In the genomic region with DNA sequence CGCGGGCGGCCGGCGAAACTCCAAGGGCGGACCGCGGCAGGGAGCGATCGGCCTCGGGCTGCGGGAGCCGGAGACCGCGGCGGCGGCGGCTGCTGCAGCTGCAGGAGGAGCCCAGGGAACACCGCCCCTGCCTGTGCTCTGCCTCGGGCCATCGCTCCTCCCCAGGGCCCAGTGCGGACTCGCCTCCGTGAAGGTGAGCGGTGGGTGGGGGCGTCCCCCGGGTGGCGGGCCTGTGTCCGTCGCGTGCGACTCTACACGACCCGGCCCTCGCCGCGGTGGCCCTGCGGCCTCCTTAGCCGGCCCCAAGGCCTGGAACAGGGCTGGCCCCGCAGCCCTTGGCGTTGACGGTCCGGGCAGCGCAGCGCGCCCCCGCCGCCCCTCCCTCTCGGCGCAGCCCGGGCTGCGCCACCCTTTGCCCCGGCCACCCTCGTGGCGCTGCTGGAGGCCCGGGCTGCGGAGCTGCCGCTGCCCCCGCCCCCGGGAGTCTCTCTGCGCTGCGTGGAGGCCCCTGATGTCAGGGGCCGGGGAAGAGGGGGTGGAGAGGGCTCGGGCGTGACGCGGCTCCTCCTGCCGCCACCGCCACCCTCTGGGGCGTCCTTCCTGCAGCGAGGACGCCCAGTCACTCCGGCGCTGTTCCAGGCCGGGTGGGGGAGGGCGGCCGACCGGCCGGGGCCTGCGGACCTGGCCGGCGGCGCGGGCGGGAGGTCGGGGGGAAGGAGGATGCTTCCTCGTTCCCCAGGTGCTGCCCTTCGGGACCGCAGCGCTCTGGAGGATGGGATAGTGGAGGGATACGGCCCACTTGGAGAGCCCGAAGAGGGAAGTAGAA, we compare ENCODE assay signal across 1 cellular context.
TF ChIP-seq lines count a peak whose summit lies in the region.

No MANE protein-coding gene starts in this region.

TF ChIP-seq in SK-N-SH treated with all-trans-retinoic acid at 6 μM for 48 hours, 23 proteins besides CTCF, POLR2A, EP300 and RAD21 (continued from another document):
- TF ChIP-seq, protein P1, sequence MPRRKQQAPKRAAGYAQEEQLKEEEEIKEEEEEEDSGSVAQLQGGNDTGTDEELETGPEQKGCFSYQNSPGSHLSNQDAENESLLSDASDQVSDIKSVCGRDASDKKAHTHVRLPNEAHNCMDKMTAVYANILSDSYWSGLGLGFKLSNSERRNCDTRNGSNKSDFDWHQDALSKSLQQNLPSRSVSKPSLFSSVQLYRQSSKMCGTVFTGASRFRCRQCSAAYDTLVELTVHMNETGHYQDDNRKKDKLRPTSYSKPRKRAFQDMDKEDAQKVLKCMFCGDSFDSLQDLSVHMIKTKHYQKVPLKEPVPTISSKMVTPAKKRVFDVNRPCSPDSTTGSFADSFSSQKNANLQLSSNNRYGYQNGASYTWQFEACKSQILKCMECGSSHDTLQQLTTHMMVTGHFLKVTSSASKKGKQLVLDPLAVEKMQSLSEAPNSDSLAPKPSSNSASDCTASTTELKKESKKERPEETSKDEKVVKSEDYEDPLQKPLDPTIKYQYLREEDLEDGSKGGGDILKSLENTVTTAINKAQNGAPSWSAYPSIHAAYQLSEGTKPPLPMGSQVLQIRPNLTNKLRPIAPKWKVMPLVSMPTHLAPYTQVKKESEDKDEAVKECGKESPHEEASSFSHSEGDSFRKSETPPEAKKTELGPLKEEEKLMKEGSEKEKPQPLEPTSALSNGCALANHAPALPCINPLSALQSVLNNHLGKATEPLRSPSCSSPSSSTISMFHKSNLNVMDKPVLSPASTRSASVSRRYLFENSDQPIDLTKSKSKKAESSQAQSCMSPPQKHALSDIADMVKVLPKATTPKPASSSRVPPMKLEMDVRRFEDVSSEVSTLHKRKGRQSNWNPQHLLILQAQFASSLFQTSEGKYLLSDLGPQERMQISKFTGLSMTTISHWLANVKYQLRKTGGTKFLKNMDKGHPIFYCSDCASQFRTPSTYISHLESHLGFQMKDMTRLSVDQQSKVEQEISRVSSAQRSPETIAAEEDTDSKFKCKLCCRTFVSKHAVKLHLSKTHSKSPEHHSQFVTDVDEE (CRISPR knock-in tag; IDR thresholded peaks at IDR 0.05): no peak
- no peak for TF ChIP-seq BACH2 (CRISPR knock-in tag; IDR thresholded peaks at IDR 0.05; ENCODE audit: borderline replicate concordance)
- TF ChIP-seq, protein P2, sequence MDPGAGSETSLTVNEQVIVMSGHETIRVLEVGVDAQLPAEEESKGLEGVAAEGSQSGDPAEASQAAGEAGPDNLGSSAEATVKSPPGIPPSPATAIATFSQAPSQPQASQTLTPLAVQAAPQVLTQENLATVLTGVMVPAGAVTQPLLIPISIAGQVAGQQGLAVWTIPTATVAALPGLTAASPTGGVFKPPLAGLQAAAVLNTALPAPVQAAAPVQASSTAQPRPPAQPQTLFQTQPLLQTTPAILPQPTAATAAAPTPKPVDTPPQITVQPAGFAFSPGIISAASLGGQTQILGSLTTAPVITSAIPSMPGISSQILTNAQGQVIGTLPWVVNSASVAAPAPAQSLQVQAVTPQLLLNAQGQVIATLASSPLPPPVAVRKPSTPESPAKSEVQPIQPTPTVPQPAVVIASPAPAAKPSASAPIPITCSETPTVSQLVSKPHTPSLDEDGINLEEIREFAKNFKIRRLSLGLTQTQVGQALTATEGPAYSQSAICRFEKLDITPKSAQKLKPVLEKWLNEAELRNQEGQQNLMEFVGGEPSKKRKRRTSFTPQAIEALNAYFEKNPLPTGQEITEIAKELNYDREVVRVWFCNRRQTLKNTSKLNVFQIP (CRISPR knock-in tag; IDR thresholded peaks at IDR 0.05; ENCODE audit: borderline replicate concordance, low read depth): no peak
